Comparison of ENCODE assay signal across 8 cellular contexts in genomic region chr10:67697646-67698245, GRCh38. TPM values are rescaled to one million over a fixed set of nuclear protein-coding genes. Genes with fewer than 3 reads are reported as not detected.
DNase-seq lines count a peak whose midpoint lies in the region; ATAC-seq and TF ChIP-seq lines count a peak whose summit lies in the region.

No MANE protein-coding gene starts in this region.

- in situ Hi-C loops in SK-MEL-5 (cut with HindIII; ENCODE audit: low pct_unique_long_range_greater_than_20kb, low sequenced_read_pairs) = no loop called here

- peaks cover 0 to 15% (median 5%) of the 10 kb centered on the region in 7 donors for H3K4me1 Mint-ChIP-seq in naive thymus-derived CD4-positive, alpha-beta T cell

- CTCF ChIA-PET in naive thymus-derived CD4-positive, alpha-beta T cell (lab: Charles Lee) = interaction anchor here (0.5 to 6.2 kb wide), 18 partner anchors 8 to 609 kb away, joined by 3 to 155 read pairs (median 4); no protein-coding TSS in a partner anchor

- no peaks in the 10 kb centered on the region for H3K36me3 ChIP-seq in naive thymus-derived CD4-positive, alpha-beta T cell (ENCODE audit: control insufficient read depth in 2 of 3, insufficient read depth in 3 of 3, low read length in 3 of 3)

- no peaks in the 10 kb centered on the region for H3K9me3 ChIP-seq in naive thymus-derived CD4-positive, alpha-beta T cell (ENCODE audit: control insufficient read depth in 2 of 3, low read length in 3 of 3)

- H3K9me3 Mint-ChIP-seq in naive thymus-derived CD4-positive, alpha-beta T cell = peaks cover 0 to 13% (median 6%) of the 10 kb centered on the region in 11 donors

- peaks cover 0 to 5% (median 3%) of the 10 kb centered on the region in 5 donors for H3K36me3 Mint-ChIP-seq in naive thymus-derived CD4-positive, alpha-beta T cell

- peaks cover 4 to 41% (median 30%) of the 10 kb centered on the region in 5 donors for H3K27me3 Mint-ChIP-seq in naive thymus-derived CD4-positive, alpha-beta T cell

- H3K4me1 ChIP-seq in naive thymus-derived CD4-positive, alpha-beta T cell (ENCODE audit: control insufficient read depth in 2 of 2, insufficient read depth in 2 of 2, low read length in 2 of 2) = no peaks in the 10 kb centered on the region

- peak; percentile 85 for ATAC-seq in GM21576 (IDR thresholded peaks at IDR 0.05; ENCODE audit: unreplicated experiment)
- ATAC-seq in naive thymus-derived CD4-positive, alpha-beta T cell = peak; percentile 88

- no peak overlapping the region for H3K27ac ChIP-seq in naive thymus-derived CD4-positive, alpha-beta T cell (ENCODE audit: low read depth, low read length)

- peak; percentile 70 for TF ChIP-seq CTCF in epithelial cell of esophagus (IDR thresholded peaks at IDR 0.05; ENCODE audit: insufficient read depth, low read depth, low read length, missing control alignments)

- peak overlapping the region in 1 of 9 donors; percentile 56 for H3K27ac Mint-ChIP-seq in naive thymus-derived CD4-positive, alpha-beta T cell

- H3K4me3 ChIP-seq in Jurkat, Clone E6-1 (ENCODE audit: low read length) = no peak overlapping the region
- H3K4me3 ChIP-seq in epithelial cell of esophagus (ENCODE audit: low read length) = no peak overlapping the region
- no peak overlapping the region for H3K4me3 ChIP-seq in naive thymus-derived CD4-positive, alpha-beta T cell (ENCODE audit: low read length)

- no peaks in the 10 kb centered on the region for H3K27me3 ChIP-seq in naive thymus-derived CD4-positive, alpha-beta T cell (ENCODE audit: control insufficient read depth in 2 of 2, insufficient read depth in 2 of 2, low read length in 2 of 2)

- POLR2A ChIA-PET in naive thymus-derived CD4-positive, alpha-beta T cell (lab: Charles Lee) = interaction anchor here (1.9 to 2.3 kb wide), 2 partner anchors 66 to 82 kb away, joined by 6 to 16 read pairs; no protein-coding TSS in a partner anchor

- DNase-seq in stimulated activated CD4-positive, alpha-beta T cell treated with anti-CD3 and anti-CD28 coated beads, Interleukin-4, amount 100 ng/mL, for 24 hours = peak; percentile 13
- no peak for DNase-seq in stimulated activated CD4-positive, alpha-beta T cell treated with anti-CD3 and anti-CD28 coated beads, Interleukin-4, amount 100 ng/mL, for 1 hour
- peak; percentile 51 for DNase-seq in Jurkat, Clone E6-1 (ENCODE audit: low read depth, low spot score)
- peak; percentile 61 for DNase-seq in SK-MEL-5 (ENCODE audit: low read depth, low spot score)
- peak; percentile 57 for DNase-seq in epithelial cell of esophagus (ENCODE audit: low read depth)
- peak in 7 of 9 donors; percentile 34 to 68 (median 56) for DNase-seq in naive thymus-derived CD4-positive, alpha-beta T cell
- DNase-seq in activated effector memory CD4-positive, alpha-beta T cell treated with Interleukin-2 at 50 U/mL for 16 hours = no peak

- intact Hi-C loops in naive thymus-derived CD4-positive, alpha-beta T cell (cut with micrococcal nuclease) = loop anchor here (1.0 to 10.0 kb wide), 6 partner anchors 31 to 460 kb away; no protein-coding TSS in a partner anchor

- H3K4me3 Mint-ChIP-seq in naive thymus-derived CD4-positive, alpha-beta T cell = no peak overlapping the region

RNA-seq across cellular contexts. Expression of gene CTNNA3, which starts 1.8 kb away (rescaled TPM):
- polyA plus RNA-seq in Jurkat, Clone E6-1 (2012; ENCODE audit: insufficient read depth, insufficient read length) = not detected
- total RNA-seq in SK-MEL-5 (2014; rRNA removed; shearing (Covaris generic)) = not detected in 2 replicates
- polyA plus RNA-seq in SK-MEL-5 (2015; cell fraction: cytosol; rRNA removed) = 0.15 TPM in 1 of 2 replicates, not detected in the other
- 0.36 TPM in 1 of 2 replicates, not detected in the other for polyA plus RNA-seq in SK-MEL-5 (2015; cell fraction: nucleus; rRNA removed)
- under 1 TPM in 4 of 5 experiments, not detected in 1; 0.43 to 0.84 (median 0.73) TPM for total RNA-seq in naive thymus-derived CD4-positive, alpha-beta T cell
- polyA plus RNA-seq in naive thymus-derived CD4-positive, alpha-beta T cell = under 1 TPM in 1 of 2 donors, not detected in 1; 0.59 TPM

Comparison
In these comparisons a context has a peak if more than half of its experiments do, and no peak if none do; other contexts are left out.
1. DNase-seq: peak in stimulated activated CD4-positive, alpha-beta T cell treated with anti-CD3 and anti-CD28 coated beads, Interleukin-4, amount 100 ng/mL, for 24 hours (single experiment), Jurkat, Clone E6-1 (single experiment), SK-MEL-5 (single experiment), epithelial cell of esophagus (single experiment) and naive thymus-derived CD4-positive, alpha-beta T cell (7 of 9); none in stimulated activated CD4-positive, alpha-beta T cell treated with anti-CD3 and anti-CD28 coated beads, Interleukin-4, amount 100 ng/mL, for 1 hour (single experiment) and activated effector memory CD4-positive, alpha-beta T cell treated with Interleukin-2 at 50 U/mL for 16 hours (single experiment).